Comparison of ENCODE assay signal across 24 cellular contexts in genomic region chrX:51905711-51906110, GRCh38. TPM values are rescaled to one million over a fixed set of nuclear protein-coding genes. Genes with fewer than 3 reads are reported as not detected.
DNase-seq lines count a peak whose midpoint lies in the region; ATAC-seq, FAIRE-seq and TF ChIP-seq lines count a peak whose summit lies in the region.
"Had no signal": no experiment of that assay in that cellular context is flagged by ENCODE, and none has a peak within 500 bp of the region (broad histone marks: within the 10 kb centered on the region; RNA-seq: fewer than 3 reads in every experiment).

No MANE protein-coding gene starts in this region.

- in situ Hi-C loops in HepG2 (cut with HindIII; ENCODE audit: extremely low pct_ligation_motif_present, low pct_unique_long_range_greater_than_20kb): no loop called here

- TF ChIP-seq CTCF in HepG2 (CRISPR knock-in tag; IDR thresholded peaks at IDR 0.05) (no peak), right lobe of liver (IDR thresholded peaks at IDR 0.05) (no peak)

- H3K4me3 Mint-ChIP-seq in activated CD4-positive, alpha-beta T cell treated with anti-CD3 and anti-CD28 coated beads, Interleukin-2, amount 10 ng/mL, durations not matched to agents 24 days and 14 days: no peak overlapping the region
- H3K4me3 Mint-ChIP-seq: CD14-positive monocyte; CD4-positive, alpha-beta memory T cell; CD4-positive, CD25-positive, alpha-beta regulatory T cell; CD8-positive, alpha-beta memory T cell had no signal

- H3K36me3 Mint-ChIP-seq in activated CD4-positive, alpha-beta T cell treated with anti-CD3 and anti-CD28 coated beads, Interleukin-2, amount 10 ng/mL, durations not matched to agents 24 days and 14 days (ENCODE audit: low read depth): peaks cover 15% of the 10 kb centered on the region

- no peak for TF ChIP-seq POLR2A in HepG2 (IDR thresholded peaks at IDR 0.05; ENCODE audit: insufficient read depth in 1 of 2, low read depth in 2 of 2, low read length in 2 of 2)
- TF ChIP-seq POLR2A in right lobe of liver (IDR thresholded peaks at IDR 0.05): no peak
- TF ChIP-seq POLR2A in GM12892 (IDR thresholded peaks at IDR 0.05; ENCODE audit: low read depth, low read length): no peak

- POLR2A ChIA-PET in HepG2 (lab: Yijun Ruan, JAX): no interaction called here

- H3K4me1 ChIP-seq in HepG2 (ENCODE audit: insufficient read depth, low read length) (no peaks in the 10 kb centered on the region), right lobe of liver (no peaks in the 10 kb centered on the region), Karpas-422 (ENCODE audit: low read length) (no peaks in the 10 kb centered on the region)
- H3K4me1 ChIP-seq: BE2C, BLaER1 had no signal

- 91% methylated on average over 1 of the region's 3 CpGs for WGBS in HepG2 (ENCODE audit: low lambda C conversion rate)
- WGBS in right lobe of liver (ENCODE audit: insufficient coverage, low coverage, low lambda C conversion rate, missing lambda C conversion rate): 61% methylated on average over 3 of the region's 3 CpGs

- H3K4me1 Mint-ChIP-seq in activated CD4-positive, alpha-beta T cell treated with anti-CD3 and anti-CD28 coated beads, Interleukin-2, amount 10 ng/mL, durations not matched to agents 24 days and 14 days: peaks cover 12% of the 10 kb centered on the region
- H3K4me1 Mint-ChIP-seq: CD14-positive monocyte had no signal

- no peak overlapping the region for H3K9ac ChIP-seq in HepG2 (ENCODE audit: insufficient read depth, low read depth, low read length)
- no peak overlapping the region for H3K9ac ChIP-seq in Karpas-422 (ENCODE audit: low read length)
- H3K9ac ChIP-seq: BLaER1 had no signal

- H3K27ac ChIP-seq in HepG2 (ENCODE audit: extremely low read length, insufficient read depth, low read length) (no peak overlapping the region), right lobe of liver (no peak overlapping the region), Karpas-422 (ENCODE audit: low read length) (no peak overlapping the region)
- H3K27ac ChIP-seq: 22Rv1, BLaER1 had no signal

- H3K9me3 ChIP-seq in HepG2 (ENCODE audit: low read length) (no peaks in the 10 kb centered on the region), right lobe of liver (no peaks in the 10 kb centered on the region), Karpas-422 (ENCODE audit: low read length) (no peaks in the 10 kb centered on the region)
- H3K9me3 ChIP-seq: BE2C, BLaER1 had no signal

- H3K9me3 Mint-ChIP-seq in activated CD4-positive, alpha-beta T cell treated with anti-CD3 and anti-CD28 coated beads, Interleukin-2, amount 10 ng/mL, durations not matched to agents 24 days and 14 days: no peaks in the 10 kb centered on the region
- H3K9me3 Mint-ChIP-seq: CD4-positive, alpha-beta memory T cell; CD8-positive, alpha-beta memory T cell had no signal

- ATAC-seq in HepG2 (no peak), right lobe of liver (no peak)
- ATAC-seq: GM12878 had no signal

- H3K27ac Mint-ChIP-seq in activated CD4-positive, alpha-beta T cell treated with anti-CD3 and anti-CD28 coated beads, Interleukin-2, amount 10 ng/mL, durations not matched to agents 24 days and 14 days: no peak overlapping the region
- H3K27ac Mint-ChIP-seq: CD14-positive monocyte; CD4-positive, alpha-beta memory T cell; CD4-positive, CD25-positive, alpha-beta regulatory T cell; CD8-positive, alpha-beta memory T cell had no signal

- intact Hi-C loops in HepG2 (cut with micrococcal nuclease; ENCODE audit: unreplicated experiment) (no loop called here), right lobe of liver (cut with DNase I) (no loop called here)
- intact Hi-C loops in activated CD4-positive, alpha-beta T cell treated with anti-CD3 and anti-CD28 coated beads, Interleukin-2, amount 10 ng/mL, durations not matched to agents 24 days and 14 days (cut with micrococcal nuclease): no loop called here

- H3K79me2 ChIP-seq in HepG2 (ENCODE audit: insufficient read depth, low read length) (no peaks in the 10 kb centered on the region), Karpas-422 (ENCODE audit: low read length) (no peaks in the 10 kb centered on the region)

- no peak for DNase-seq in HepG2 (ENCODE audit: low spot score)
- no peak for DNase-seq in right lobe of liver
- DNase-seq in Karpas-422: peak; percentile 29
- DNase-seq in GM12892 (ENCODE audit: insufficient read length): no peak
- DNase-seq in activated CD4-positive, alpha-beta T cell treated with anti-CD3 and anti-CD28 coated beads, Interleukin-2, amount 10 ng/mL, durations not matched to agents 24 days and 14 days: no peak
- DNase-seq: ACHN; BE2C; C1 segment of cervical spinal cord; CD4-positive, alpha-beta memory T cell; CD4-positive, CD25-positive, alpha-beta regulatory T cell; CD8-positive, alpha-beta memory T cell; COR-L47; DMS 273 treated with DMSO at 0.1 percent for 48 hours; DMS153; DMS53; DMS79; DND-41; EL; GDM1 had no signal

- TF ChIP-seq RAD21 in HepG2 (CRISPR knock-in tag; IDR thresholded peaks at IDR 0.05): no peak

- FAIRE-seq in HepG2 (lab: Jason Lieb, UNC) (no peak), GM12892 (lab: Jason Lieb, UNC) (no peak)
- FAIRE-seq: GM12878, GM19239 had no signal

- no peak for TF ChIP-seq EP300 in HepG2 (IDR thresholded peaks at IDR 0.05; ENCODE audit: low read depth in 2 of 2, low read length in 2 of 2)
- no peak for TF ChIP-seq EP300 in HepG2 (CRISPR knock-in tag; IDR thresholded peaks at IDR 0.05; ENCODE audit: borderline replicate concordance)

- H3K36me3 ChIP-seq in HepG2 (replicated peaks in 1 of 2; ENCODE audit: control insufficient read depth in 1 of 2, insufficient read depth in 2 of 2, low read length in 2 of 2): peaks cover 3 to 6% of the 10 kb centered on the region in 2 experiments; a peak in 3 of 5 replicates
- peaks cover 0 to 11% (median 2%) of the 10 kb centered on the region in 4 donors for H3K36me3 ChIP-seq in right lobe of liver
- no peaks in the 10 kb centered on the region; the same call in 1 of the 2 replicates for H3K36me3 ChIP-seq in Karpas-422 (ENCODE audit: insufficient read depth, low read length)

- BruUV-seq in HepG2 (replicated peaks; lab: Mats Ljungman, UMichigan): no TSS peak

- H3K27me3 ChIP-seq in HepG2 (ENCODE audit: control insufficient read depth in 1 of 2, insufficient read depth in 2 of 2, low read length in 2 of 2) (no peaks in the 10 kb centered on the region), right lobe of liver (no peaks in the 10 kb centered on the region), Karpas-422 (ENCODE audit: low read length) (no peaks in the 10 kb centered on the region)
- H3K27me3 ChIP-seq: BE2C had no signal

- no peak overlapping the region for H3K4me3 ChIP-seq in HepG2 (replicated peaks in 1 of 3; ENCODE audit: insufficient read depth in 1 of 3, low read depth in 2 of 3, low read length in 3 of 3)
- H3K4me3 ChIP-seq in right lobe of liver: no peak overlapping the region
- no peak overlapping the region for H3K4me3 ChIP-seq in Karpas-422 (ENCODE audit: low read length)
- H3K4me3 ChIP-seq: BLaER1, GM12878 had no signal

- H4K20me1 ChIP-seq in HepG2 (ENCODE audit: insufficient read depth, low read length) (peaks cover 10% of the 10 kb centered on the region; the same call in 1 of the 2 replicates), Karpas-422 (ENCODE audit: insufficient read depth, low read depth, low read length) (no peaks in the 10 kb centered on the region)

- H2AFZ ChIP-seq in HepG2 (ENCODE audit: low read length) (no peak overlapping the region), Karpas-422 (ENCODE audit: low read length) (no peak overlapping the region)

- CTCF ChIA-PET in HepG2 (lab: Yijun Ruan, JAX; ENCODE audit: low intra/inter-chr PET ratio, low total read pairs): no interaction called here

- no peak overlapping the region for H3K4me2 ChIP-seq in HepG2 (ENCODE audit: low read depth, low read length)
- no peak overlapping the region for H3K4me2 ChIP-seq in Karpas-422 (ENCODE audit: low read depth, low read length, poor library complexity, severe bottlenecking)
- H3K4me2 ChIP-seq: BLaER1 had no signal

- H3K27me3 Mint-ChIP-seq in activated CD4-positive, alpha-beta T cell treated with anti-CD3 and anti-CD28 coated beads, Interleukin-2, amount 10 ng/mL, durations not matched to agents 24 days and 14 days: peaks cover 3% of the 10 kb centered on the region
- H3K27me3 Mint-ChIP-seq: CD4-positive, alpha-beta memory T cell; CD4-positive, CD25-positive, alpha-beta regulatory T cell had no signal

- H3K9me2 ChIP-seq in Karpas-422 (replicated peaks; ENCODE audit: insufficient read depth, low read length): no peaks in the 10 kb centered on the region

TF ChIP-seq in HepG2, 621 proteins besides CTCF, POLR2A, EP300 and RAD21 (continues in another document):
- TF ChIP-seq ZBTB3 (CRISPR knock-in tag; IDR thresholded peaks at IDR 0.05; ENCODE audit: borderline replicate concordance, low read depth): no peak

RNA-seq across cellular contexts. Expression of gene MAGED1, which starts 12.3 kb away (rescaled TPM):
- total RNA-seq in HepG2 (2016; rRNA removed; fragmentation: Illumina TruSeq; extraction: Trizol) (105 and 145 TPM in 2 replicates), right lobe of liver (10 to 100 TPM; 54.7 to 98.7 (median 69.9) TPM)
- total RNA-seq in HepG2 (2016; cell fraction: cytosol; rRNA removed; fragmentation: Illumina TruSeq; extraction: Trizol; ENCODE audit: low read depth): 12.9 and 14.8 TPM in 2 replicates
- total RNA-seq in HepG2 (2016; cell fraction: insoluble cytoplasmic fraction; rRNA removed; fragmentation: Illumina TruSeq; extraction: Trizol): 106 and 134 TPM in 2 replicates
- 36.5 and 39.6 TPM in 2 replicates for total RNA-seq in HepG2 (2016; cell fraction: membrane; rRNA removed; fragmentation: Illumina TruSeq; extraction: Trizol)
- 105 and 128 TPM in 2 replicates for total RNA-seq in HepG2 (2016; cell fraction: nucleus; rRNA removed; fragmentation: Illumina TruSeq; extraction: Trizol)
- polyA plus RNA-seq in HepG2 (2011; rRNA removed): 123 and 137 TPM in 2 replicates
- polyA plus RNA-seq in HepG2 (2011; cell fraction: cytosol; rRNA removed): 89.4 and 95.1 TPM in 2 replicates
- polyA plus RNA-seq in HepG2 (2011; cell fraction: nucleus; rRNA removed): 126 and 163 TPM in 2 replicates
- 105 and 149 TPM in 2 replicates for polyA plus RNA-seq in HepG2 (2012)
- 16.3 and 18.0 TPM in 2 replicates for polyA plus RNA-seq in HepG2 (2016; cell fraction: cytosol; fragmentation: Illumina TruSeq; extraction: Trizol; ENCODE audit: low read depth)
- polyA plus RNA-seq in HepG2 (2016; cell fraction: insoluble cytoplasmic fraction; fragmentation: Illumina TruSeq; extraction: Trizol; ENCODE audit: low read depth): 183 and 230 TPM in 2 replicates
- 23.3 and 27.1 TPM in 2 replicates for polyA plus RNA-seq in HepG2 (2016; cell fraction: membrane; fragmentation: Illumina TruSeq; extraction: Trizol; ENCODE audit: low read depth)
- polyA plus RNA-seq in HepG2 (2016; cell fraction: nucleus; fragmentation: Illumina TruSeq; extraction: Trizol; ENCODE audit: insufficient read depth, low read depth): 196 and 206 TPM in 2 replicates
- 0.09 and 126 TPM in 2 replicates for polyA minus RNA-seq in HepG2 (2011; rRNA and poly(A)+ RNA removed; ENCODE audit: low replicate concordance)
- polyA minus RNA-seq in HepG2 (2011; cell fraction: cytosol; rRNA and poly(A)+ RNA removed): 147 and 152 TPM in 2 replicates
- 48.2 and 49.1 TPM in 2 replicates for polyA minus RNA-seq in HepG2 (2011; cell fraction: nucleus; rRNA and poly(A)+ RNA removed)
- total RNA-seq in Karpas-422 (2014; rRNA removed; shearing (Covaris generic); ENCODE audit: low replicate concordance): 92.5 and 93.5 TPM in 2 replicates
- 66.2 TPM for polyA plus RNA-seq in GM12892 (2012; ENCODE audit: missing spikeins)
- 35.5 and 41.6 TPM in 2 replicates for total RNA-seq in activated CD4-positive, alpha-beta T cell treated with anti-CD3 and anti-CD28 coated beads, Interleukin-2, amount 10 ng/mL, durations not matched to agents 24 days and 14 days
